Comparison of ENCODE assay signal across 2 cellular contexts in the genomic region with DNA sequence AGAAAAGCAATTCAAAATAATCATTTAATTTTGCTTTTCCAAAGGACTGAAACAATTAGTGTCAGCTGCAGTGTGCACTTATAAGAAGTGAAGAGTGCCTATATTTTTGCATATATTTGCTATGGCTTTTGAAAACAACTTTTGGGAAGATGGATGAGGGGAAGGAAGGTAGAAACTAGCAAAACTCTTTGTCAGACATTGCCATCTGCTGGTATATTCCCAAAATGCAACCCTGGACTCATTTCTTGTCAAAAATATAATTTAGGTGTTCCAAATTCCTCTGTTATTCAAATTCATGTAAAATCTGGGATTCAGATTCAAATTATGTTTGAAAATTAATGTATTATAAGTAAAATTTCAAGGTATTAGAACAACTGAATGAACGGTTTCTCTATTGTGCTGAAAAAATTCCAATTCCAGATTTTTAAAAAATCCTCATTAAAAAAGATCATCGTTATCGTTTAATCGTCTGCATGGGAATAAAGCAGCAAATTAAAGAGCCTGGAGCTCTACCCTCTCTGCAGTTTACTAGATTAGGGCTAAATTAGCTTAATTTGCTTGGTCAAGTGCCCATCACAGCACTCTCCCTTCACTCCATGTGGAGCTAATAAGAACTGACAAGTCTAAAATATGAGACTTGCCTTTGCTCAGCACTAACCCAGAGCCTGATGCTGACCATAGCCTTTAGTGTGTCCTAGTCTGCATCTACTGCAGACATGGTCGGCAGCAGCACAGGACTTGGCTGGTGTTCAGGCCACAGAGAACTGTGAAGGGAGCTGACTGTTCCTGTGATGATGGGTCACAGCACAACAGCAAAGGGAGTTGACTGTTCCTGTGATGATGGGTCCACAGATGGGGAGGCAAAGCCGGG.
TF ChIP-seq lines count a peak whose summit lies in the region.

No MANE protein-coding gene starts in this region.

TF ChIP-seq in HCT116, 20 proteins besides CTCF, POLR2A, EP300 and RAD21 (continued from another document):
- TF ChIP-seq SRF (IDR thresholded peaks at IDR 0.05; ENCODE audit: low read depth) (no peak), EZH2 (IDR thresholded peaks at IDR 0.05) (no peak), CBX3 (IDR thresholded peaks at IDR 0.05; ENCODE audit: low read depth) (no peak), ZFX (IDR thresholded peaks at IDR 0.05) (no peak), POLR2AphosphoS5 (IDR thresholded peaks at IDR 0.05; ENCODE audit: low read depth, low read length) (no peak), TCF7L2 (IDR thresholded peaks at IDR 0.05; ENCODE audit: borderline replicate concordance, extremely low read depth, insufficient read depth, insufficient read length) (no peak), EGR1 (IDR thresholded peaks at IDR 0.05; ENCODE audit: low read depth) (no peak), ZNF274 (IDR thresholded peaks at IDR 0.05; ENCODE audit: low read depth, low read length) (no peak), YY1 (IDR thresholded peaks at IDR 0.05; ENCODE audit: extremely low read depth, insufficient replicate concordance, low read depth, low read length) (no peak)
- TF ChIP-seq, protein P1, sequence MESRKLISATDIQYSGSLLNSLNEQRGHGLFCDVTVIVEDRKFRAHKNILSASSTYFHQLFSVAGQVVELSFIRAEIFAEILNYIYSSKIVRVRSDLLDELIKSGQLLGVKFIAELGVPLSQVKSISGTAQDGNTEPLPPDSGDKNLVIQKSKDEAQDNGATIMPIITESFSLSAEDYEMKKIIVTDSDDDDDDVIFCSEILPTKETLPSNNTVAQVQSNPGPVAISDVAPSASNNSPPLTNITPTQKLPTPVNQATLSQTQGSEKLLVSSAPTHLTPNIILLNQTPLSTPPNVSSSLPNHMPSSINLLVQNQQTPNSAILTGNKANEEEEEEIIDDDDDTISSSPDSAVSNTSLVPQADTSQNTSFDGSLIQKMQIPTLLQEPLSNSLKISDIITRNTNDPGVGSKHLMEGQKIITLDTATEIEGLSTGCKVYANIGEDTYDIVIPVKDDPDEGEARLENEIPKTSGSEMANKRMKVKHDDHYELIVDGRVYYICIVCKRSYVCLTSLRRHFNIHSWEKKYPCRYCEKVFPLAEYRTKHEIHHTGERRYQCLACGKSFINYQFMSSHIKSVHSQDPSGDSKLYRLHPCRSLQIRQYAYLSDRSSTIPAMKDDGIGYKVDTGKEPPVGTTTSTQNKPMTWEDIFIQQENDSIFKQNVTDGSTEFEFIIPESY (IDR thresholded peaks at IDR 0.05; ENCODE audit: extremely low read depth, insufficient replicate concordance, low read length), result no peak
- TF ChIP-seq, protein P2, sequence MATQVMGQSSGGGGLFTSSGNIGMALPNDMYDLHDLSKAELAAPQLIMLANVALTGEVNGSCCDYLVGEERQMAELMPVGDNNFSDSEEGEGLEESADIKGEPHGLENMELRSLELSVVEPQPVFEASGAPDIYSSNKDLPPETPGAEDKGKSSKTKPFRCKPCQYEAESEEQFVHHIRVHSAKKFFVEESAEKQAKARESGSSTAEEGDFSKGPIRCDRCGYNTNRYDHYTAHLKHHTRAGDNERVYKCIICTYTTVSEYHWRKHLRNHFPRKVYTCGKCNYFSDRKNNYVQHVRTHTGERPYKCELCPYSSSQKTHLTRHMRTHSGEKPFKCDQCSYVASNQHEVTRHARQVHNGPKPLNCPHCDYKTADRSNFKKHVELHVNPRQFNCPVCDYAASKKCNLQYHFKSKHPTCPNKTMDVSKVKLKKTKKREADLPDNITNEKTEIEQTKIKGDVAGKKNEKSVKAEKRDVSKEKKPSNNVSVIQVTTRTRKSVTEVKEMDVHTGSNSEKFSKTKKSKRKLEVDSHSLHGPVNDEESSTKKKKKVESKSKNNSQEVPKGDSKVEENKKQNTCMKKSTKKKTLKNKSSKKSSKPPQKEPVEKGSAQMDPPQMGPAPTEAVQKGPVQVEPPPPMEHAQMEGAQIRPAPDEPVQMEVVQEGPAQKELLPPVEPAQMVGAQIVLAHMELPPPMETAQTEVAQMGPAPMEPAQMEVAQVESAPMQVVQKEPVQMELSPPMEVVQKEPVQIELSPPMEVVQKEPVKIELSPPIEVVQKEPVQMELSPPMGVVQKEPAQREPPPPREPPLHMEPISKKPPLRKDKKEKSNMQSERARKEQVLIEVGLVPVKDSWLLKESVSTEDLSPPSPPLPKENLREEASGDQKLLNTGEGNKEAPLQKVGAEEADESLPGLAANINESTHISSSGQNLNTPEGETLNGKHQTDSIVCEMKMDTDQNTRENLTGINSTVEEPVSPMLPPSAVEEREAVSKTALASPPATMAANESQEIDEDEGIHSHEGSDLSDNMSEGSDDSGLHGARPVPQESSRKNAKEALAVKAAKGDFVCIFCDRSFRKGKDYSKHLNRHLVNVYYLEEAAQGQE (IDR thresholded peaks at IDR 0.05; ENCODE audit: low read depth), result no peak

TF ChIP-seq in SK-N-SH, 30 proteins besides CTCF, POLR2A, EP300 and RAD21 (continued from another document):
- TF ChIP-seq, protein P3, sequence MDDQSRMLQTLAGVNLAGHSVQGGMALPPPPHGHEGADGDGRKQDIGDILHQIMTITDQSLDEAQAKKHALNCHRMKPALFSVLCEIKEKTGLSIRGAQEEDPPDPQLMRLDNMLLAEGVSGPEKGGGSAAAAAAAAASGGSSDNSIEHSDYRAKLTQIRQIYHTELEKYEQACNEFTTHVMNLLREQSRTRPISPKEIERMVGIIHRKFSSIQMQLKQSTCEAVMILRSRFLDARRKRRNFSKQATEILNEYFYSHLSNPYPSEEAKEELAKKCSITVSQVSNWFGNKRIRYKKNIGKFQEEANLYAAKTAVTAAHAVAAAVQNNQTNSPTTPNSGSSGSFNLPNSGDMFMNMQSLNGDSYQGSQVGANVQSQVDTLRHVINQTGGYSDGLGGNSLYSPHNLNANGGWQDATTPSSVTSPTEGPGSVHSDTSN (IDR thresholded peaks at IDR 0.05), result peak; percentile 31; the same call in 1 of the 2 replicates
- TF ChIP-seq SIN3A (IDR thresholded peaks at IDR 0.05; ENCODE audit: borderline replicate concordance, low read depth, low read length) (no peak), FOXJ3 (CRISPR knock-in tag; IDR thresholded peaks at IDR 0.05) (peak; percentile 78), SMC3 (IDR thresholded peaks at IDR 0.05; ENCODE audit: low read depth, low read length) (peak; percentile 77), GATA2 (CRISPR knock-in tag; IDR thresholded peaks at IDR 0.05) (peak; percentile 85), RFX5 (IDR thresholded peaks at IDR 0.05; ENCODE audit: low read length) (0 out of 2 replicates have a peak, but pooled peaks have one; percentile 22)
